In the genomic region with DNA sequence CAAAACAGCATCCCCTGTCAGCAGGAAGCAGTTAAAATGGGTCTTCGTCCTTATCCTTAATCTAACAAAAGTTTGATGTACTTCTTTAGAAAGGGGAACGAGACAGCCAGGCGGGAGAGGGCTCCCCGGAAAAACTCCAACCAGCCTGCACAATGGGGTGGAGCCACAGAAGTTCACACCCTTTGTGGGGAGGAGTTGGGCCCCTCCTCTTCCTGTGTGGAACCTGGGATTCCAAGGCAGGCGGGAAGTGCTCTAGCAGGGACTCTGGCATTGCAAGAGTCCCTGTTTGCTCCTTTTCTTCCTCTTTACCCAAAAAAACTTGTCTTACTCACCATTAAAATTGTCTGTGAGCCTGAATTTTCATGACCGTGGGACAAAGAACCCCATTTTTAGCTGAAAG, we compare ENCODE assay signal across 3 cellular contexts.
A peak's percentile ranks its signal among the peaks of the same experiment; 100 is the strongest.
TF ChIP-seq lines count a peak whose summit lies in the region.

No MANE protein-coding gene starts in this region.

TF ChIP-seq in HCT116, 20 proteins besides CTCF, POLR2A, EP300 and RAD21:
- TF ChIP-seq POLR2AphosphoS5 (IDR thresholded peaks at IDR 0.05; ENCODE audit: low read depth, low read length): no peak
- TF ChIP-seq, protein P1, sequence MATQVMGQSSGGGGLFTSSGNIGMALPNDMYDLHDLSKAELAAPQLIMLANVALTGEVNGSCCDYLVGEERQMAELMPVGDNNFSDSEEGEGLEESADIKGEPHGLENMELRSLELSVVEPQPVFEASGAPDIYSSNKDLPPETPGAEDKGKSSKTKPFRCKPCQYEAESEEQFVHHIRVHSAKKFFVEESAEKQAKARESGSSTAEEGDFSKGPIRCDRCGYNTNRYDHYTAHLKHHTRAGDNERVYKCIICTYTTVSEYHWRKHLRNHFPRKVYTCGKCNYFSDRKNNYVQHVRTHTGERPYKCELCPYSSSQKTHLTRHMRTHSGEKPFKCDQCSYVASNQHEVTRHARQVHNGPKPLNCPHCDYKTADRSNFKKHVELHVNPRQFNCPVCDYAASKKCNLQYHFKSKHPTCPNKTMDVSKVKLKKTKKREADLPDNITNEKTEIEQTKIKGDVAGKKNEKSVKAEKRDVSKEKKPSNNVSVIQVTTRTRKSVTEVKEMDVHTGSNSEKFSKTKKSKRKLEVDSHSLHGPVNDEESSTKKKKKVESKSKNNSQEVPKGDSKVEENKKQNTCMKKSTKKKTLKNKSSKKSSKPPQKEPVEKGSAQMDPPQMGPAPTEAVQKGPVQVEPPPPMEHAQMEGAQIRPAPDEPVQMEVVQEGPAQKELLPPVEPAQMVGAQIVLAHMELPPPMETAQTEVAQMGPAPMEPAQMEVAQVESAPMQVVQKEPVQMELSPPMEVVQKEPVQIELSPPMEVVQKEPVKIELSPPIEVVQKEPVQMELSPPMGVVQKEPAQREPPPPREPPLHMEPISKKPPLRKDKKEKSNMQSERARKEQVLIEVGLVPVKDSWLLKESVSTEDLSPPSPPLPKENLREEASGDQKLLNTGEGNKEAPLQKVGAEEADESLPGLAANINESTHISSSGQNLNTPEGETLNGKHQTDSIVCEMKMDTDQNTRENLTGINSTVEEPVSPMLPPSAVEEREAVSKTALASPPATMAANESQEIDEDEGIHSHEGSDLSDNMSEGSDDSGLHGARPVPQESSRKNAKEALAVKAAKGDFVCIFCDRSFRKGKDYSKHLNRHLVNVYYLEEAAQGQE (IDR thresholded peaks at IDR 0.05; ENCODE audit: low read depth): no peak
- TF ChIP-seq YY1 (IDR thresholded peaks at IDR 0.05; ENCODE audit: extremely low read depth, insufficient replicate concordance, low read depth, low read length): no peak
- no peak for TF ChIP-seq CBX3 (IDR thresholded peaks at IDR 0.05; ENCODE audit: low read depth)
- TF ChIP-seq ELF1 (IDR thresholded peaks at IDR 0.05; ENCODE audit: borderline replicate concordance, low read depth): no peak

TF ChIP-seq in K562, 482 proteins besides CTCF, POLR2A, EP300 and RAD21:
- TF ChIP-seq, protein P2, sequence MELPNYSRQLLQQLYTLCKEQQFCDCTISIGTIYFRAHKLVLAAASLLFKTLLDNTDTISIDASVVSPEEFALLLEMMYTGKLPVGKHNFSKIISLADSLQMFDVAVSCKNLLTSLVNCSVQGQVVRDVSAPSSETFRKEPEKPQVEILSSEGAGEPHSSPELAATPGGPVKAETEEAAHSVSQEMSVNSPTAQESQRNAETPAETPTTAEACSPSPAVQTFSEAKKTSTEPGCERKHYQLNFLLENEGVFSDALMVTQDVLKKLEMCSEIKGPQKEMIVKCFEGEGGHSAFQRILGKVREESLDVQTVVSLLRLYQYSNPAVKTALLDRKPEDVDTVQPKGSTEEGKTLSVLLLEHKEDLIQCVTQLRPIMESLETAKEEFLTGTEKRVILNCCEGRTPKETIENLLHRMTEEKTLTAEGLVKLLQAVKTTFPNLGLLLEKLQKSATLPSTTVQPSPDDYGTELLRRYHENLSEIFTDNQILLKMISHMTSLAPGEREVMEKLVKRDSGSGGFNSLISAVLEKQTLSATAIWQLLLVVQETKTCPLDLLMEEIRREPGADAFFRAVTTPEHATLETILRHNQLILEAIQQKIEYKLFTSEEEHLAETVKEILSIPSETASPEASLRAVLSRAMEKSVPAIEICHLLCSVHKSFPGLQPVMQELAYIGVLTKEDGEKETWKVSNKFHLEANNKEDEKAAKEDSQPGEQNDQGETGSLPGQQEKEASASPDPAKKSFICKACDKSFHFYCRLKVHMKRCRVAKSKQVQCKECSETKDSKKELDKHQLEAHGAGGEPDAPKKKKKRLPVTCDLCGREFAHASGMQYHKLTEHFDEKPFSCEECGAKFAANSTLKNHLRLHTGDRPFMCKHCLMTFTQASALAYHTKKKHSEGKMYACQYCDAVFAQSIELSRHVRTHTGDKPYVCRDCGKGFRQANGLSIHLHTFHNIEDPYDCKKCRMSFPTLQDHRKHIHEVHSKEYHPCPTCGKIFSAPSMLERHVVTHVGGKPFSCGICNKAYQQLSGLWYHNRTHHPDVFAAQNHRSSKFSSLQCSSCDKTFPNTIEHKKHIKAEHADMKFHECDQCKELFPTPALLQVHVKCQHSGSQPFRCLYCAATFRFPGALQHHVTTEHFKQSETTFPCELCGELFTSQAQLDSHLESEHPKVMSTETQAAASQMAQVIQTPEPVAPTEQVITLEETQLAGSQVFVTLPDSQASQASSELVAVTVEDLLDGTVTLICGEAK (IDR thresholded peaks at IDR 0.05): 0 out of 2 replicates have a peak, but pooled peaks have one; percentile 17
- TF ChIP-seq, protein P2 (CRISPR knock-in tag; IDR thresholded peaks at IDR 0.05): no peak
- TF ChIP-seq ZNF121 (CRISPR knock-in tag; conservative IDR thresholded peaks at IDR 0.05) (no peak), GABPA (tag; conservative IDR thresholded peaks at IDR 0.05; ENCODE audit: low read depth) (peak; percentile 61)

TF ChIP-seq in GM23338, 12 proteins besides CTCF, POLR2A, EP300 and RAD21:
- TF ChIP-seq POLR2AphosphoS5 (IDR thresholded peaks at IDR 0.05; ENCODE audit: low read depth) (no peak), EZH2phosphoT487 (IDR thresholded peaks at IDR 0.05; ENCODE audit: unreplicated experiment) (no peak), ZNF331 (CRISPR knock-in tag; IDR thresholded peaks at IDR 0.05; ENCODE audit: low read depth) (no peak), ZNF114 (CRISPR knock-in tag; IDR thresholded peaks at IDR 0.05) (no peak), NANOG (IDR thresholded peaks at IDR 0.05; ENCODE audit: borderline replicate concordance) (no peak), STAT1 (IDR thresholded peaks at IDR 0.05; ENCODE audit: unreplicated experiment) (no peak), EZH2 (IDR thresholded peaks at IDR 0.05; ENCODE audit: low read depth, unreplicated experiment) (no peak), JUNB (IDR thresholded peaks at IDR 0.05; ENCODE audit: unreplicated experiment) (no peak), CREB1 (CRISPR knock-in tag; IDR thresholded peaks at IDR 0.05; ENCODE audit: low read depth) (no peak)
- TF ChIP-seq, protein P1 (IDR thresholded peaks at IDR 0.05; ENCODE audit: unreplicated experiment): no peak
- TF ChIP-seq, protein P3, sequence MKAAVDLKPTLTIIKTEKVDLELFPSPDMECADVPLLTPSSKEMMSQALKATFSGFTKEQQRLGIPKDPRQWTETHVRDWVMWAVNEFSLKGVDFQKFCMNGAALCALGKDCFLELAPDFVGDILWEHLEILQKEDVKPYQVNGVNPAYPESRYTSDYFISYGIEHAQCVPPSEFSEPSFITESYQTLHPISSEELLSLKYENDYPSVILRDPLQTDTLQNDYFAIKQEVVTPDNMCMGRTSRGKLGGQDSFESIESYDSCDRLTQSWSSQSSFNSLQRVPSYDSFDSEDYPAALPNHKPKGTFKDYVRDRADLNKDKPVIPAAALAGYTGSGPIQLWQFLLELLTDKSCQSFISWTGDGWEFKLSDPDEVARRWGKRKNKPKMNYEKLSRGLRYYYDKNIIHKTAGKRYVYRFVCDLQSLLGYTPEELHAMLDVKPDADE (IDR thresholded peaks at IDR 0.05): no peak
- TF ChIP-seq, protein P4, sequence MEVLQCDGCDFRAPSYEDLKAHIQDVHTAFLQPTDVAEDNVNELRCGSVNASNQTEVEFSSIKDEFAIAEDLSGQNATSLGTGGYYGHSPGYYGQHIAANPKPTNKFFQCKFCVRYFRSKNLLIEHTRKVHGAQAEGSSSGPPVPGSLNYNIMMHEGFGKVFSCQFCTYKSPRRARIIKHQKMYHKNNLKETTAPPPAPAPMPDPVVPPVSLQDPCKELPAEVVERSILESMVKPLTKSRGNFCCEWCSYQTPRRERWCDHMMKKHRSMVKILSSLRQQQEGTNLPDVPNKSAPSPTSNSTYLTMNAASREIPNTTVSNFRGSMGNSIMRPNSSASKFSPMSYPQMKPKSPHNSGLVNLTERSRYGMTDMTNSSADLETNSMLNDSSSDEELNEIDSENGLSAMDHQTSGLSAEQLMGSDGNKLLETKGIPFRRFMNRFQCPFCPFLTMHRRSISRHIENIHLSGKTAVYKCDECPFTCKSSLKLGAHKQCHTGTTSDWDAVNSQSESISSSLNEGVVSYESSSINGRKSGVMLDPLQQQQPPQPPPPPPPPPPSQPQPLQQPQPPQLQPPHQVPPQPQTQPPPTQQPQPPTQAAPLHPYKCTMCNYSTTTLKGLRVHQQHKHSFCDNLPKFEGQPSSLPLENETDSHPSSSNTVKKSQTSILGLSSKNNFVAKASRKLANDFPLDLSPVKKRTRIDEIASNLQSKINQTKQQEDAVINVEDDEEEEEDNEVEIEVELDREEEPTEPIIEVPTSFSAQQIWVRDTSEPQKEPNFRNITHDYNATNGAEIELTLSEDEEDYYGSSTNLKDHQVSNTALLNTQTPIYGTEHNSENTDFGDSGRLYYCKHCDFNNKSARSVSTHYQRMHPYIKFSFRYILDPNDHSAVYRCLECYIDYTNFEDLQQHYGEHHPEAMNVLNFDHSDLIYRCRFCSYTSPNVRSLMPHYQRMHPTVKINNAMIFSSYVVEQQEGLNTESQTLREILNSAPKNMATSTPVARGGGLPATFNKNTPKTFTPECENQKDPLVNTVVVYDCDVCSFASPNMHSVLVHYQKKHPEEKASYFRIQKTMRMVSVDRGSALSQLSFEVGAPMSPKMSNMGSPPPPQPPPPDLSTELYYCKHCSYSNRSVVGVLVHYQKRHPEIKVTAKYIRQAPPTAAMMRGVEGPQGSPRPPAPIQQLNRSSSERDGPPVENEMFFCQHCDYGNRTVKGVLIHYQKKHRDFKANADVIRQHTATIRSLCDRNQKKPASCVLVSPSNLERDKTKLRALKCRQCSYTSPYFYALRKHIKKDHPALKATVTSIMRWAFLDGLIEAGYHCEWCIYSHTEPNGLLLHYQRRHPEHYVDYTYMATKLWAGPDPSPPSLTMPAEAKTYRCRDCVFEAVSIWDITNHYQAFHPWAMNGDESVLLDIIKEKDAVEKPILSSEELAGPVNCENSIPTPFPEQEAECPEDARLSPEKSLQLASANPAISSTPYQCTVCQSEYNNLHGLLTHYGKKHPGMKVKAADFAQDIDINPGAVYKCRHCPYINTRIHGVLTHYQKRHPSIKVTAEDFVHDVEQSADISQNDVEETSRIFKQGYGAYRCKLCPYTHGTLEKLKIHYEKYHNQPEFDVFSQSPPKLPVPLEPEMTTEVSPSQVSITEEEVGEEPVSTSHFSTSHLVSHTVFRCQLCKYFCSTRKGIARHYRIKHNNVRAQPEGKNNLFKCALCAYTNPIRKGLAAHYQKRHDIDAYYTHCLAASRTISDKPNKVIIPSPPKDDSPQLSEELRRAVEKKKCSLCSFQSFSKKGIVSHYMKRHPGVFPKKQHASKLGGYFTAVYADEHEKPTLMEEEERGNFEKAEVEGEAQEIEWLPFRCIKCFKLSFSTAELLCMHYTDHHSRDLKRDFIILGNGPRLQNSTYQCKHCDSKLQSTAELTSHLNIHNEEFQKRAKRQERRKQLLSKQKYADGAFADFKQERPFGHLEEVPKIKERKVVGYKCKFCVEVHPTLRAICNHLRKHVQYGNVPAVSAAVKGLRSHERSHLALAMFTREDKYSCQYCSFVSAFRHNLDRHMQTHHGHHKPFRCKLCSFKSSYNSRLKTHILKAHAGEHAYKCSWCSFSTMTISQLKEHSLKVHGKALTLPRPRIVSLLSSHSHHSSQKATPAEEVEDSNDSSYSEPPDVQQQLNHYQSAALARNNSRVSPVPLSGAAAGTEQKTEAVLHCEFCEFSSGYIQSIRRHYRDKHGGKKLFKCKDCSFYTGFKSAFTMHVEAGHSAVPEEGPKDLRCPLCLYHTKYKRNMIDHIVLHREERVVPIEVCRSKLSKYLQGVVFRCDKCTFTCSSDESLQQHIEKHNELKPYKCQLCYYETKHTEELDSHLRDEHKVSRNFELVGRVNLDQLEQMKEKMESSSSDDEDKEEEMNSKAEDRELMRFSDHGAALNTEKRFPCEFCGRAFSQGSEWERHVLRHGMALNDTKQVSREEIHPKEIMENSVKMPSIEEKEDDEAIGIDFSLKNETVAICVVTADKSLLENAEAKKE (CRISPR knock-in tag; IDR thresholded peaks at IDR 0.05): no peak
